ENCODE assay signal across 14 cellular contexts in genomic region chr2:120293991-120294329, GRCh38. TPM values are rescaled to one million over a fixed set of nuclear protein-coding genes. Genes with fewer than 3 reads are reported as not detected.
A peak's percentile ranks its signal among the peaks of the same experiment; 100 is the strongest.
DNase-seq lines count a peak whose midpoint lies in the region; ATAC-seq, FAIRE-seq and TF ChIP-seq lines count a peak whose summit lies in the region.
"Had no signal": no experiment of that assay in that cellular context is flagged by ENCODE, and none has a peak within 500 bp of the region (broad histone marks: within the 10 kb centered on the region; RNA-seq: fewer than 3 reads in every experiment).

No MANE protein-coding gene starts in this region.

- no peaks in the 10 kb centered on the region for H3K27me3 ChIP-seq in endothelial cell of umbilical vein (ENCODE audit: control insufficient read depth in 2 of 2, insufficient read depth in 2 of 2, low read length in 2 of 2)
- no peaks in the 10 kb centered on the region for H3K27me3 ChIP-seq in suprapubic skin
- no peaks in the 10 kb centered on the region for H3K27me3 ChIP-seq in esophagus muscularis mucosa
- H3K27me3 ChIP-seq: dorsolateral prefrontal cortex had no signal

- CTCF ChIA-PET in endothelial cell of umbilical vein (lab: Charles Lee), result interaction anchor here (0.7 to 1.0 kb wide), 3 partner anchors 9 to 19 kb away, joined by 3 read pairs; no protein-coding TSS in a partner anchor

- no peaks in the 10 kb centered on the region for H3K9me1 ChIP-seq in endothelial cell of umbilical vein (replicated peaks; ENCODE audit: control insufficient read depth, extremely low read depth, insufficient read depth, low read length)

- no peak overlapping the region for H2AFZ ChIP-seq in endothelial cell of umbilical vein (ENCODE audit: low read depth, low read length)

- TF ChIP-seq CTCF in GM12872 (IDR thresholded peaks at IDR 0.05; ENCODE audit: insufficient read depth, low read depth, low read length) (peak; percentile 5; the same call in 1 of the 3 replicates), endothelial cell of umbilical vein (IDR thresholded peaks at IDR 0.05; ENCODE audit: extremely low read depth in 1 of 2, insufficient read depth in 1 of 2, low read depth in 1 of 2, low read length in 2 of 2) (no peak), suprapubic skin (IDR thresholded peaks at IDR 0.05) (no peak), esophagus muscularis mucosa (IDR thresholded peaks at IDR 0.05) (no peak)

- intact Hi-C loops in endothelial cell of umbilical vein (cut with micrococcal nuclease), result loop anchor here (5.0 kb wide), 1 partner anchor 72 kb away; the partner anchor contains the start of gene TMEM185B
- intact Hi-C loops in esophagus muscularis mucosa (cut with DNase I), result no loop called here

- FAIRE-seq in endothelial cell of umbilical vein (lab: Jason Lieb, UNC), result no peak
- FAIRE-seq: keratinocyte had no signal

- BruUV-seq in endothelial cell of umbilical vein (replicated peaks; lab: Mats Ljungman, UMichigan), result TSS peak; percentile 66

- no peak overlapping the region for H3K4me2 ChIP-seq in endothelial cell of umbilical vein (ENCODE audit: insufficient read depth, low read length)

- ATAC-seq in GM19438 (IDR thresholded peaks at IDR 0.05; ENCODE audit: low read depth, unreplicated experiment), result peak; percentile 97
- peak; percentile 92 for ATAC-seq in HG03064 (IDR thresholded peaks at IDR 0.05; ENCODE audit: low read depth, unreplicated experiment)
- ATAC-seq: CD8-positive, alpha-beta T cell; HCT116 had no signal

- POLR2A ChIA-PET in endothelial cell of umbilical vein (lab: Charles Lee), result no interaction called here

- H4K20me1 ChIP-seq in endothelial cell of umbilical vein (replicated peaks; ENCODE audit: control insufficient read depth, extremely low read depth, insufficient read depth, low read length), result no peaks in the 10 kb centered on the region

- no peaks in the 10 kb centered on the region for H3K79me2 ChIP-seq in endothelial cell of umbilical vein (ENCODE audit: control insufficient read depth, insufficient read depth, low read length)

- DNase-seq in endothelial cell of umbilical vein (ENCODE audit: low read depth, low spot score) (no peak), suprapubic skin (ENCODE audit: low spot score in 2 of 2) (no peak), NCI-H2029 treated with DMSO at 0.1 percent for 48 hours (lab: John Stamatoyannopoulos, UW) (no peak), esophagus muscularis mucosa (ENCODE audit: extremely low spot score) (no peak)
- DNase-seq in activated CD8-positive, alpha-beta memory T cell treated with anti-CD3 and anti-CD28 coated beads, Interleukin-2, amount 50 U/mL, for 4 hours, result no peak
- DNase-seq: CD8-positive, alpha-beta T cell; dorsolateral prefrontal cortex; NCI-H187; retina had no signal

- TF ChIP-seq POLR2A in endothelial cell of umbilical vein (IDR thresholded peaks at IDR 0.05; ENCODE audit: low read depth, low read length) (no peak), suprapubic skin (IDR thresholded peaks at IDR 0.05) (no peak), esophagus muscularis mucosa (IDR thresholded peaks at IDR 0.05; ENCODE audit: low read depth) (no peak)

- H3K4me3 ChIP-seq in endothelial cell of umbilical vein (replicated peaks in 1 of 3; ENCODE audit: insufficient read depth in 1 of 3, low read depth in 1 of 3, low read length in 3 of 3) (no peak overlapping the region), suprapubic skin (no peak overlapping the region), esophagus muscularis mucosa (peak overlapping the region in 1 of 4 donors; percentile 2)
- H3K4me3 ChIP-seq: dorsolateral prefrontal cortex had no signal

- no peak overlapping the region for H3K9ac ChIP-seq in endothelial cell of umbilical vein (replicated peaks; ENCODE audit: extremely low read depth, insufficient read depth, low read length)

- 94% methylated on average over 2 of the region's 2 CpGs for WGBS in suprapubic skin
- 54% methylated on average over 2 of the region's 2 CpGs for WGBS in esophagus muscularis mucosa

- H3K4me1 ChIP-seq in endothelial cell of umbilical vein (ENCODE audit: control insufficient read depth, extremely low read depth, insufficient read depth, low read length), result peaks cover 14% of the 10 kb centered on the region
- no peaks in the 10 kb centered on the region for H3K4me1 ChIP-seq in suprapubic skin
- H3K4me1 ChIP-seq in esophagus muscularis mucosa, result peaks cover 0 to 4% (median 0%) of the 10 kb centered on the region in 4 donors

- H3K27ac ChIP-seq in endothelial cell of umbilical vein (ENCODE audit: insufficient read depth, low read depth, low read length), result no peak overlapping the region
- no peak overlapping the region for H3K27ac ChIP-seq in suprapubic skin
- peak overlapping the region in 2 of 4 donors; percentile 23 to 36 for H3K27ac ChIP-seq in esophagus muscularis mucosa (replicated peaks in 1 of 4)

- dilution Hi-C loops in endothelial cell of umbilical vein (cut with MboI; ENCODE audit: extremely low pct_ligation_motif_present, low sequenced_read_pairs), result no loop called here

- H3K9me3 ChIP-seq in endothelial cell of umbilical vein (replicated peaks; ENCODE audit: control insufficient read depth, insufficient read depth, low read length) (no peaks in the 10 kb centered on the region), suprapubic skin (no peaks in the 10 kb centered on the region), esophagus muscularis mucosa (no peaks in the 10 kb centered on the region)

- TF ChIP-seq EP300 in suprapubic skin (IDR thresholded peaks at IDR 0.05) (no peak), esophagus muscularis mucosa (IDR thresholded peaks at IDR 0.05) (no peak)

- H3K36me3 ChIP-seq in endothelial cell of umbilical vein (ENCODE audit: control insufficient read depth in 2 of 2, extremely low read depth in 1 of 2, insufficient read depth in 2 of 2, low read length in 2 of 2) (peaks cover 19 to 44% of the 10 kb centered on the region in 2 experiments), suprapubic skin (peaks cover 65% of the 10 kb centered on the region), esophagus muscularis mucosa (peaks cover 28 to 86% (median 59%) of the 10 kb centered on the region in 4 donors)

TF ChIP-seq in endothelial cell of umbilical vein, 7 proteins besides CTCF, POLR2A, EP300 and RAD21:
- TF ChIP-seq MYC (IDR thresholded peaks at IDR 0.05; ENCODE audit: low read depth, low read length) (no peak), GATA2 (IDR thresholded peaks at IDR 0.05; ENCODE audit: insufficient read depth, insufficient read length, low read depth, low read length) (no peak), POLR2AphosphoS5 (IDR thresholded peaks at IDR 0.05; ENCODE audit: insufficient read depth, low read depth, low read length) (no peak)

RNA-seq across cellular contexts. Expression of gene RALB, which starts 41.3 kb away (rescaled TPM):
- total RNA-seq in endothelial cell of umbilical vein, result 106 and 115 TPM in 2 replicates
- polyA plus RNA-seq in endothelial cell of umbilical vein, result 78.5 and 105 TPM in 2 replicates
- polyA plus RNA-seq in endothelial cell of umbilical vein (2011; cell fraction: cytosol; rRNA removed), result 112 and 126 TPM in 2 replicates
- 45.0 and 63.8 TPM in 2 replicates for polyA plus RNA-seq in endothelial cell of umbilical vein (2011; cell fraction: nucleus; rRNA removed)
- polyA plus RNA-seq in endothelial cell of umbilical vein (2012), result 134 and 137 TPM in 2 replicates
- 61.2 and 62.9 TPM in 2 replicates for polyA minus RNA-seq in endothelial cell of umbilical vein
- 13.2 TPM for polyA minus RNA-seq in endothelial cell of umbilical vein (2011; cell fraction: cytosol; rRNA and poly(A)+ RNA removed)
- polyA minus RNA-seq in endothelial cell of umbilical vein (2011; cell fraction: nucleus; rRNA and poly(A)+ RNA removed), result 23.8 and 31.1 TPM in 2 replicates
- 10 to 100 TPM; 21.3 to 37.0 (median 30.5) TPM for total RNA-seq in suprapubic skin
- total RNA-seq in esophagus muscularis mucosa, result 10 to 100 TPM; 41.5 to 59.1 (median 54.4) TPM

RNA-seq across cellular contexts. Expression of gene INHBB, which starts 52.0 kb away (rescaled TPM):
- total RNA-seq in endothelial cell of umbilical vein, result 0.67 and 1.8 TPM in 2 replicates
- 0.03 and 0.11 TPM in 2 replicates for polyA plus RNA-seq in endothelial cell of umbilical vein
- 0.04 and 0.08 TPM in 2 replicates for polyA plus RNA-seq in endothelial cell of umbilical vein (2011; cell fraction: cytosol; rRNA removed)
- polyA plus RNA-seq in endothelial cell of umbilical vein (2011; cell fraction: nucleus; rRNA removed), result 0.54 and 0.62 TPM in 2 replicates
- 0.11 TPM in 1 of 2 replicates, not detected in the other for polyA plus RNA-seq in endothelial cell of umbilical vein (2012)
- polyA minus RNA-seq in endothelial cell of umbilical vein, result 0.04 TPM in 1 of 2 replicates, not detected in the other
- polyA minus RNA-seq in endothelial cell of umbilical vein (2011; cell fraction: cytosol; rRNA and poly(A)+ RNA removed), result not detected
- polyA minus RNA-seq in endothelial cell of umbilical vein (2011; cell fraction: nucleus; rRNA and poly(A)+ RNA removed), result 0.29 and 0.38 TPM in 2 replicates
- 10 to 100 TPM; 12.1 to 26.1 (median 18.2) TPM for total RNA-seq in suprapubic skin
- total RNA-seq in esophagus muscularis mucosa, result 10 to 100 TPM in 1 of 4 donors, 1 to 10 TPM in 3; 1.2 to 13.9 (median 7.2) TPM
- total RNA-seq: CD8-positive, alpha-beta T cell had no signal
- polyA plus RNA-seq: keratinocyte had no signal
